24 cellular contexts compared by ENCODE assay signal in genomic region chr2:9384521-9384920, GRCh38.
"Had no signal": no experiment of that assay in that cellular context is flagged by ENCODE, and none has a peak within 500 bp of the region (broad histone marks: within the 10 kb centered on the region; RNA-seq: fewer than 3 reads in every experiment).

No MANE protein-coding gene starts in this region.

- ATAC-seq: effector memory CD8-positive, alpha-beta T cell; gastrocnemius medialis; left lobe of liver; mucosa of descending colon; natural killer cell treated with Interleukin-12 subunit alpha and Interleukin-12 subunit beta and Interleukin-15 and Interleukin-18, amount 100 ng/mL, for 72 hours; pancreas; right lobe of liver; stimulated activated memory B cell treated with anti-CD40 and anti-IgM and Interleukin-4, amounts not matched to agents 10 μg/mL and 1 μg/mL and 100 μg/mL, for 72 hours; stimulated activated naive CD8-positive, alpha-beta T cell treated with anti-CD3 and anti-CD28 coated beads, Interleukin-15, Interleukin-2, amounts not matched to agents 100 U/mL and 50 U/mL, for 24 hours had no signal

- H3K9me3 ChIP-seq: gastrocnemius medialis, mucosa of descending colon, neutrophil, pancreas, right lobe of liver, thoracic aorta, tibial nerve, upper lobe of left lung, uterus had no signal

- H3K4me1 ChIP-seq: gastrocnemius medialis, pancreas, right lobe of liver had no signal

- H3K27ac ChIP-seq: coronary artery, gastrocnemius medialis, neutrophil, pancreas, right lobe of liver, thoracic aorta, upper lobe of left lung had no signal

- FAIRE-seq: endometrium, keratinocyte, pancreas had no signal

- DNase-seq: effector memory CD8-positive, alpha-beta T cell; gastrocnemius medialis; head of caudate nucleus; mesenchymal stem cell; mucosa of descending colon; naive B cell; right lobe of liver; stimulated activated CD4-positive, alpha-beta T cell treated with anti-CD3 and anti-CD28 coated beads, Interleukin-4, amount 100 ng/mL, for 4 hours; stimulated activated naive CD8-positive, alpha-beta T cell treated with anti-CD3 and anti-CD28 coated beads, Interleukin-15, Interleukin-2, amounts not matched to agents 100 U/mL and 50 U/mL, for 24 hours; upper lobe of left lung; uterus had no signal

- H3K9me3 Mint-ChIP-seq: effector memory CD8-positive, alpha-beta T cell; mesothelial cell of epicardium; natural killer cell treated with Interleukin-12 subunit alpha and Interleukin-12 subunit beta and Interleukin-15 and Interleukin-18, amount 100 ng/mL, for 72 hours; neural crest cell; stimulated activated memory B cell treated with anti-CD40 and anti-IgM and Interleukin-4, amounts not matched to agents 10 μg/mL and 1 μg/mL and 100 μg/mL, for 72 hours had no signal

- H3K36me3 ChIP-seq: gastrocnemius medialis, neutrophil, right lobe of liver, uterus had no signal

- H3K27me3 Mint-ChIP-seq: naive B cell; natural killer cell treated with Interleukin-12 subunit alpha and Interleukin-12 subunit beta and Interleukin-15 and Interleukin-18, amount 100 ng/mL, for 72 hours; progenitor cell of endocrine pancreas had no signal

- H3K4me3 ChIP-seq: coronary artery, gastrocnemius medialis, mucosa of descending colon, pancreas, right lobe of liver, thoracic aorta, tibial nerve, upper lobe of left lung, uterus had no signal

- H3K4me1 Mint-ChIP-seq: naive B cell; neural crest cell; stimulated activated memory B cell treated with anti-CD40 and anti-IgM and Interleukin-4, amounts not matched to agents 10 μg/mL and 1 μg/mL and 100 μg/mL, for 72 hours had no signal

- H3K27me3 ChIP-seq: gastrocnemius medialis, neutrophil, pancreas, right lobe of liver, tibial nerve, upper lobe of left lung, uterus had no signal

- H3K36me3 Mint-ChIP-seq: naive B cell; natural killer cell treated with Interleukin-12 subunit alpha and Interleukin-12 subunit beta and Interleukin-15 and Interleukin-18, amount 100 ng/mL, for 72 hours; stimulated activated memory B cell treated with anti-CD40 and anti-IgM and Interleukin-4, amounts not matched to agents 10 μg/mL and 1 μg/mL and 100 μg/mL, for 72 hours had no signal

- H3K4me3 Mint-ChIP-seq: effector memory CD8-positive, alpha-beta T cell; mesothelial cell of epicardium; naive B cell; natural killer cell treated with Interleukin-12 subunit alpha and Interleukin-12 subunit beta and Interleukin-15 and Interleukin-18, amount 100 ng/mL, for 72 hours; neural crest cell; stimulated activated memory B cell treated with anti-CD40 and anti-IgM and Interleukin-4, amounts not matched to agents 10 μg/mL and 1 μg/mL and 100 μg/mL, for 72 hours had no signal

- H3K27ac Mint-ChIP-seq: effector memory CD8-positive, alpha-beta T cell; mesothelial cell of epicardium; naive B cell; natural killer cell treated with Interleukin-12 subunit alpha and Interleukin-12 subunit beta and Interleukin-15 and Interleukin-18, amount 100 ng/mL, for 72 hours; progenitor cell of endocrine pancreas; stimulated activated memory B cell treated with anti-CD40 and anti-IgM and Interleukin-4, amounts not matched to agents 10 μg/mL and 1 μg/mL and 100 μg/mL, for 72 hours had no signal
